Comparison of ENCODE assay signal across 12 cellular contexts in the genomic region with DNA sequence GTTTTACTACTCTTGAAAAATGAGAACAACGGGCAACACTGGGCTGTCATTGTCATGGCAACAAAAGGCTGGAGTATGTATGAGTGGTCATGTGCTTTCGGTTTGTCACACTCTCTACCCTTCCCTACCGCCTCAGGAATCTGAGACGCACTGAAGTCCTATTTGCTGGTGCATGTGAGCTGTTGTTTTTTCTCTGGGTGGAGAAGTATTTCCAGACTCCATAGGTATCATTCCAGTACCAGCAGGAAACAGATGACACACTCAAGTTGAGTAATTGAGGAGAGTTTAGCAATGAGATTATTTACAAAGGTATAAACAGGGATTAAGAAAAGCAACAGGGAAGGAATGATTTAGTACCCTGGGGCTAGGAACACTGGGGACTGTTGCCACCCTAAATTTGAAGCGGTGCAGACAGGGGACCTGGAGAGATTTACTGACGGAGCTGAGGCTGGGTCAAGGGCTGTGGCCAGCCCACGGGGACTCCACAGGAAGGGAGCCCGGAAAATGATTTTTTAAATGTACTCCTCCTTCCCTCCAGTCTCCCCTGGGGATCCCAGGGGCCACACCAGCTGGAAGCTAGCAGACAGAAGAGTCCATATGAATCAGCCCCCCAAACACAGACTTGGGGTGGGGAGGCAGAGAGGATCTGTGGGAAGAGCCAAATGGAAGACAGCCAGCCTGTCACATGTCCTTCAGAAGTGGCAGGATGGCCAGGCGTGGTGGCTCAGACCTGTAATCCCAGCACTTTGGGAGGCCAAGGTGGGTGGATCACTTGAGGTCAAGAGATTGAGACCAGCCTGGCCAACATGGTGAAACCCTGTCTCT. TPM values are rescaled to one million over a fixed set of nuclear protein-coding genes. Genes with fewer than 3 reads are reported as not detected.
DNase-seq lines count a peak whose midpoint lies in the region; ATAC-seq and TF ChIP-seq lines count a peak whose summit lies in the region.
"Had no signal": no experiment of that assay in that cellular context is flagged by ENCODE, and none has a peak within 500 bp of the region (broad histone marks: within the 10 kb centered on the region; RNA-seq: fewer than 3 reads in every experiment).

No MANE protein-coding gene starts in this region.

- peak overlapping the region; percentile 90 for H3K27ac Mint-ChIP-seq in nephron progenitor cell
- no peak overlapping the region for H3K27ac Mint-ChIP-seq in CD4-positive, alpha-beta T cell
- H3K27ac Mint-ChIP-seq: activated B cell treated with CpG ODN at 0.5 μM for 24 hours had no signal

- no peak for TF ChIP-seq CTCF in nephron progenitor cell (IDR thresholded peaks at IDR 0.05)
- no peak for TF ChIP-seq CTCF in CD4-positive, alpha-beta T cell (IDR thresholded peaks at IDR 0.05)

- H3K9me3 ChIP-seq in CD4-positive, alpha-beta T cell (ENCODE audit: control insufficient read depth, low read length), result no peaks in the 10 kb centered on the region

- H3K27me3 ChIP-seq in CD4-positive, alpha-beta T cell (ENCODE audit: control insufficient read depth, insufficient read depth, low read length), result peaks cover 14% of the 10 kb centered on the region

- DNase-seq in Caki2 (ENCODE audit: low read depth) (peak; percentile 71), NCI-H2029 (lab: John Stamatoyannopoulos, UW) (peak; percentile 53), dermis blood vessel endothelial cell (peak; percentile 47), nephron progenitor cell (no peak), SHP77 (lab: John Stamatoyannopoulos, UW) (no peak)
- DNase-seq in CD4-positive, alpha-beta T cell, result no peak
- DNase-seq: activated B cell treated with CpG ODN at 0.5 μM for 24 hours; cerebellar nuclear complex; left ventricle myocardium inferior; stimulated activated CD4-positive, alpha-beta T cell treated with anti-CD3 and anti-CD28 coated beads, Interleukin-4, amount 100 ng/mL, for 1 hour had no signal

- CTCF ChIA-PET in CD4-positive, alpha-beta T cell (lab: Charles Lee), result no interaction called here

- no peaks in the 10 kb centered on the region for H3K36me3 Mint-ChIP-seq in nephron progenitor cell (ENCODE audit: low read depth)
- H3K36me3 Mint-ChIP-seq in CD4-positive, alpha-beta T cell (ENCODE audit: low read depth), result no peaks in the 10 kb centered on the region

- peaks cover 18% of the 10 kb centered on the region for H3K9me3 Mint-ChIP-seq in nephron progenitor cell
- H3K9me3 Mint-ChIP-seq in CD4-positive, alpha-beta T cell, result no peaks in the 10 kb centered on the region

- H3K4me3 Mint-ChIP-seq in nephron progenitor cell, result no peak overlapping the region
- no peak overlapping the region for H3K4me3 Mint-ChIP-seq in CD4-positive, alpha-beta T cell
- H3K4me3 Mint-ChIP-seq: activated B cell treated with CpG ODN at 0.5 μM for 24 hours had no signal

- intact Hi-C loops in CD4-positive, alpha-beta T cell (cut with DNase I, micrococcal nuclease), result no loop called here

- H3K27ac ChIP-seq in CD4-positive, alpha-beta T cell (ENCODE audit: low read depth, low read length), result no peak overlapping the region
- H3K27ac ChIP-seq: left ventricle myocardium inferior had no signal

- in situ Hi-C loops in Caki2 (cut with HindIII; ENCODE audit: low pct_unique_long_range_greater_than_20kb, low sequenced_read_pairs), result no loop called here

- H3K4me1 Mint-ChIP-seq in nephron progenitor cell, result peaks cover 21% of the 10 kb centered on the region
- H3K4me1 Mint-ChIP-seq in CD4-positive, alpha-beta T cell (ENCODE audit: low read depth), result no peaks in the 10 kb centered on the region
- H3K4me1 Mint-ChIP-seq: activated B cell treated with CpG ODN at 0.5 μM for 24 hours had no signal

- peaks cover 68% of the 10 kb centered on the region for H3K27me3 Mint-ChIP-seq in nephron progenitor cell (ENCODE audit: low read depth, poor library complexity)
- peaks cover 51% of the 10 kb centered on the region for H3K27me3 Mint-ChIP-seq in CD4-positive, alpha-beta T cell

- no peak for ATAC-seq in HG02973 (IDR thresholded peaks at IDR 0.05; ENCODE audit: unreplicated experiment)
- ATAC-seq in HG02870 (IDR thresholded peaks at IDR 0.05; ENCODE audit: unreplicated experiment), result no peak
- no peak for ATAC-seq in CD4-positive, alpha-beta T cell (ENCODE audit: poor library complexity)

- POLR2A ChIA-PET in CD4-positive, alpha-beta T cell (lab: Charles Lee), result no interaction called here

RNA-seq across cellular contexts. Expression of a gene that starts 13.2 kb away (rescaled TPM):
- total RNA-seq in Caki2 (2014; rRNA removed; shearing (Covaris generic); ENCODE audit: low replicate concordance), result 0.49 and 0.98 TPM in 2 replicates
- total RNA-seq in dermis blood vessel endothelial cell, result 7.7 and 8.2 TPM in 2 replicates
- 10 to 100 TPM; 47.7 to 50.8 TPM for total RNA-seq in CD4-positive, alpha-beta T cell

Comparison
In these comparisons a context has a peak if more than half of its experiments do, and no peak if none do; other contexts are left out.
1. DNase-seq: peak in Caki2 (single experiment), NCI-H2029 (single experiment) and dermis blood vessel endothelial cell (single experiment); none in nephron progenitor cell (single experiment), SHP77 (0 of 2) and CD4-positive, alpha-beta T cell (0 of 10).